Comparison of ENCODE assay signal across 9 cellular contexts in genomic region chr6:11769816-11770545, GRCh38. TPM values are rescaled to one million over a fixed set of nuclear protein-coding genes. Genes with fewer than 3 reads are reported as not detected.
DNase-seq lines count a peak whose midpoint lies in the region; ATAC-seq and TF ChIP-seq lines count a peak whose summit lies in the region.
"Had no signal": no experiment of that assay in that cellular context is flagged by ENCODE, and none has a peak within 500 bp of the region (broad histone marks: within the 10 kb centered on the region; RNA-seq: fewer than 3 reads in every experiment).

No MANE protein-coding gene starts in this region.

- DNase-seq in DMS53 (lab: John Stamatoyannopoulos, UW): peak; percentile 14
- no peak for DNase-seq in DMS53 treated with DMSO at 0.1 percent for 48 hours (lab: John Stamatoyannopoulos, UW; ENCODE audit: unreplicated experiment)
- peak; percentile 44 for DNase-seq in RWPE1 (ENCODE audit: low spot score)
- peak; percentile 73 for DNase-seq in iPS-NIHi7 (ENCODE audit: extremely low spot score)
- no peak for DNase-seq in thoracic aorta (ENCODE audit: low spot score)
- DNase-seq in NCI-H1048 (lab: John Stamatoyannopoulos, UW): no peak
- DNase-seq in DMS79 (lab: John Stamatoyannopoulos, UW): no peak

- ATAC-seq in thoracic aorta (ENCODE audit: insufficient number of reproducible peaks, low FRiP score, low read depth) (no peak), GM18519 (IDR thresholded peaks at IDR 0.05; ENCODE audit: low FRiP score, unreplicated experiment) (no peak)

- peak overlapping the region; percentile 100 for H3K27ac ChIP-seq in RWPE1
- H3K27ac ChIP-seq in thoracic aorta: peak overlapping the region; percentile 84 to 96
- H3K27ac ChIP-seq: 22Rv1 had no signal

- CTCF ChIA-PET in RWPE1 (lab: Yijun Ruan, JAX): interaction anchor here (0.6 to 1.2 kb wide), 4 partner anchors 114 to 1739 kb away, joined by 3 to 8 read pairs (median 4); no protein-coding TSS in a partner anchor

- no peaks in the 10 kb centered on the region for H3K36me3 ChIP-seq in thoracic aorta

- peaks cover 29 to 55% of the 10 kb centered on the region in 2 donors for H3K4me1 ChIP-seq in thoracic aorta (ENCODE audit: control insufficient read depth in 1 of 2, low read depth in 2 of 2)

- no peaks in the 10 kb centered on the region for H3K27me3 ChIP-seq in thoracic aorta (replicated peaks; ENCODE audit: insufficient read depth)

- H3K4me3 ChIP-seq in thoracic aorta: peak overlapping the region; percentile 51

- no peaks in the 10 kb centered on the region for H3K9me3 ChIP-seq in thoracic aorta

- no peak for TF ChIP-seq CTCF in RWPE1 (conservative IDR thresholded peaks at IDR 0.05; ENCODE audit: low read depth)
- TF ChIP-seq CTCF in thoracic aorta (IDR thresholded peaks at IDR 0.05): no peak

- POLR2A ChIA-PET in RWPE1 (lab: Yijun Ruan, JAX; ENCODE audit: low non-redundant PET): interaction anchor here (1.0 to 1.3 kb wide), 2 partner anchors 31 to 241 kb away, joined by 4 to 5 read pairs; no protein-coding TSS in a partner anchor

RNA-seq across cellular contexts. Expression of gene ADTRP, which starts 8.6 kb away (rescaled TPM):
- total RNA-seq in thoracic aorta: not detected

Comparison
In these comparisons a context has a peak if more than half of its experiments do, and no peak if none do; other contexts are left out.
1. DNase-seq: peak in DMS53 (single experiment), RWPE1 (single experiment) and iPS-NIHi7 (single experiment); none in DMS53 treated with DMSO at 0.1 percent for 48 hours (single experiment), thoracic aorta (single experiment), NCI-H1048 (single experiment) and DMS79 (single experiment).